17 cellular contexts compared by ENCODE assay signal in genomic region chr1:172918478-172918877, GRCh38.
DNase-seq lines count a peak whose midpoint lies in the region; ATAC-seq, FAIRE-seq and TF ChIP-seq lines count a peak whose summit lies in the region.
"Had no signal": no experiment of that assay in that cellular context is flagged by ENCODE, and none has a peak within 500 bp of the region (broad histone marks: within the 10 kb centered on the region; RNA-seq: fewer than 3 reads in every experiment).

No MANE protein-coding gene starts in this region.

- H4K91ac ChIP-seq in IMR-90 (ENCODE audit: insufficient read depth, low read depth, low read length) = peak overlapping the region; percentile 99

- H3K9ac ChIP-seq in IMR-90 (ENCODE audit: low read depth, low read length) (no peak overlapping the region), keratinocyte (ENCODE audit: control insufficient read depth, extremely low read depth, insufficient read depth, low read length) (no peak overlapping the region)

- DNase-seq in IMR-90 (no peak), keratinocyte (ENCODE audit: low read depth, low spot score) (no peak)
- DNase-seq: NCI-H1048, NCI-H146, NCI-H2081 treated with DMSO at 0.1 percent for 48 hours, NCI-H345, NCI-H748 treated with DMSO at 0.1 percent for 48 hours, SHP77 had no signal

- H2BK20ac ChIP-seq in IMR-90 (ENCODE audit: low read depth, low read length) = peak overlapping the region; percentile 97

- no peaks in the 10 kb centered on the region for H3K36me3 ChIP-seq in IMR-90 (ENCODE audit: control insufficient read depth, insufficient read depth, low read length)
- H3K36me3 ChIP-seq in keratinocyte (ENCODE audit: control insufficient read depth in 2 of 2, extremely low read depth in 1 of 2, insufficient read depth in 2 of 2, low read length in 2 of 2) = no peaks in the 10 kb centered on the region
- H3K36me3 ChIP-seq: HAP-1 had no signal

- H3K9me3 ChIP-seq in IMR-90 (ENCODE audit: control insufficient read depth, insufficient read depth, low read length) = no peaks in the 10 kb centered on the region
- peaks cover under 1% of the 10 kb centered on the region for H3K9me3 ChIP-seq in keratinocyte (ENCODE audit: control insufficient read depth, low read depth, low read length)
- H3K9me3 ChIP-seq: HAP-1 had no signal

- CTCF ChIA-PET in IMR-90 (lab: Yijun Ruan, JAX) = interaction anchor here (1.2 to 1.6 kb wide), 3 partner anchors 10 to 199 kb away, joined by 3 to 8 read pairs (median 5); no protein-coding TSS in a partner anchor

- WGBS in IMR-90 (ENCODE audit: extremely low coverage in 2 of 2, insufficient read length in 1 of 2), 2 experiments = no CpG with 5 or more reads among the region's 2 CpGs

- peak overlapping the region; percentile 100 for H2BK5ac ChIP-seq in IMR-90 (ENCODE audit: low read depth, low read length, poor library complexity, severe bottlenecking)

- H3K4me3 ChIP-seq in IMR-90 (ENCODE audit: insufficient read depth, low read depth, low read length) (no peak overlapping the region), keratinocyte (ENCODE audit: control insufficient read depth in 2 of 3, extremely low read depth in 1 of 3, insufficient read depth in 2 of 3, low read depth in 1 of 3, low read length in 3 of 3) (no peak overlapping the region)
- H3K4me3 ChIP-seq: HAP-1, K562 had no signal

- H3K79me1 ChIP-seq in IMR-90 (ENCODE audit: low read depth in 1 of 2, low read length in 2 of 2) = peaks cover 0 to 25% of the 10 kb centered on the region in 2 experiments; a peak in 2 of 4 replicates

- peak overlapping the region; percentile 96 to 97 for H4K8ac ChIP-seq in IMR-90 (ENCODE audit: low read depth in 2 of 2, low read length in 2 of 2)

- peak overlapping the region; percentile 100 for H3K18ac ChIP-seq in IMR-90 (ENCODE audit: low read depth, low read length)

- FAIRE-seq in keratinocyte (lab: Jason Lieb, UNC) = no peak
- FAIRE-seq: K562 had no signal

- H3K27ac ChIP-seq in IMR-90 (ENCODE audit: insufficient read depth, low read length) (peak overlapping the region; percentile 93; the same call in 1 of the 2 replicates), keratinocyte (ENCODE audit: control insufficient read depth, insufficient read depth, low read length) (peak overlapping the region; percentile 42)
- H3K27ac ChIP-seq: C4-2B, HL-60 had no signal

- BruUV-seq in IMR-90 (replicated peaks; lab: Mats Ljungman, UMichigan) = no TSS peak

- TF ChIP-seq POLR2A in IMR-90 (IDR thresholded peaks at IDR 0.05; ENCODE audit: low read depth, low read length) = no peak

- in situ Hi-C loops in IMR-90 (cut with MboI; ENCODE audit: low sequenced_read_pairs) = no loop called here

- peak overlapping the region; percentile 99 for H2BK120ac ChIP-seq in IMR-90 (ENCODE audit: low read depth, low read length)

- POLR2A ChIA-PET in IMR-90 (lab: Charles Lee; ENCODE audit: unreplicated experiment) = interaction anchor here (0.6 to 1.5 kb wide), 4 partner anchors 9 to 950 kb away, joined by 3 to 5 read pairs (median 4); partner anchors contain the start of gene ZBTB37

- H3K14ac ChIP-seq in IMR-90 (replicated peaks; ENCODE audit: low read depth, low read length) = peak overlapping the region; percentile 93

- H2AK9ac ChIP-seq in IMR-90 (replicated peaks; ENCODE audit: low read depth, low read length, poor library complexity) = no peak overlapping the region

- peak overlapping the region; percentile 100; the same call in 1 of the 2 replicates for H4K5ac ChIP-seq in IMR-90 (ENCODE audit: low read depth, low read length)

- H3K4me2 ChIP-seq in IMR-90 (ENCODE audit: low read depth, low read length) (no peak overlapping the region), keratinocyte (ENCODE audit: control insufficient read depth, extremely low read depth, insufficient read depth, low read depth, low read length) (peak overlapping the region; percentile 83)

- peaks cover 25% of the 10 kb centered on the region for H3K4me1 ChIP-seq in IMR-90 (ENCODE audit: control insufficient read depth, insufficient read depth, low read length)
- H3K4me1 ChIP-seq in keratinocyte (ENCODE audit: control insufficient read depth, extremely low read depth, insufficient read depth, low read length) = peaks cover 44% of the 10 kb centered on the region
- H3K4me1 ChIP-seq: HAP-1 had no signal

- intact Hi-C loops in IMR-90 (cut with micrococcal nuclease) = no loop called here

- H2AFZ ChIP-seq in IMR-90 (replicated peaks; ENCODE audit: low read length, poor library complexity) (no peak overlapping the region), keratinocyte (ENCODE audit: control insufficient read depth, low read length) (no peak overlapping the region)

- TF ChIP-seq CTCF in IMR-90 (conservative IDR thresholded peaks at IDR 0.05; ENCODE audit: low read depth, low read length) (no peak), keratinocyte (optimal IDR thresholded peaks at IDR 0.05 in 1 of 3, IDR thresholded peaks at IDR 0.05 in 1 of 3, conservative IDR thresholded peaks at IDR 0.05 in 1 of 3; ENCODE audit: extremely low read depth in 1 of 3, insufficient read depth in 2 of 3, low read length in 3 of 3) (no peak)

- H4K20me1 ChIP-seq in IMR-90 (ENCODE audit: insufficient read depth, low read length) (no peaks in the 10 kb centered on the region), keratinocyte (ENCODE audit: control insufficient read depth, extremely low read depth, insufficient read depth, low read length) (no peaks in the 10 kb centered on the region)

- dilution Hi-C loops in IMR-90 (cut with HindIII; ENCODE audit: low sequenced_read_pairs, unreplicated experiment) (no loop called here), keratinocyte (cut with MboI; ENCODE audit: extremely low pct_ligation_motif_present, low sequenced_read_pairs) (no loop called here)

- peak overlapping the region; percentile 90 for H3K56ac ChIP-seq in IMR-90 (ENCODE audit: extremely low read depth, insufficient read depth, low read length)

- H3K79me2 ChIP-seq in keratinocyte (ENCODE audit: control insufficient read depth, insufficient read depth, low read length) = no peaks in the 10 kb centered on the region

- peak overlapping the region; percentile 99; the same call in 1 of the 2 replicates for H2AK5ac ChIP-seq in IMR-90 (ENCODE audit: low read depth, low read length)

- ATAC-seq in IMR-90 (ENCODE audit: low read depth) = no peak
- ATAC-seq in SK-N-SH treated with all-trans-retinoic acid at 6 μM for 48 hours = peak; percentile 56
- ATAC-seq in GM19395 (IDR thresholded peaks at IDR 0.05; ENCODE audit: unreplicated experiment) = no peak
- ATAC-seq in GM21360 (IDR thresholded peaks at IDR 0.05; ENCODE audit: unreplicated experiment) = no peak
- ATAC-seq in HG03521 (IDR thresholded peaks at IDR 0.05; ENCODE audit: unreplicated experiment) = no peak
- ATAC-seq in HG03139 (IDR thresholded peaks at IDR 0.05; ENCODE audit: unreplicated experiment) = no peak
- ATAC-seq: K562 had no signal

- peak overlapping the region; percentile 98 for H2BK15ac ChIP-seq in IMR-90 (ENCODE audit: low read depth, low read length)

- peaks cover 15% of the 10 kb centered on the region for H3K9me1 ChIP-seq in IMR-90 (ENCODE audit: insufficient read depth, low read length)
- H3K9me1 ChIP-seq in keratinocyte (ENCODE audit: control insufficient read depth, extremely low read depth, insufficient read depth, low read length) = no peaks in the 10 kb centered on the region

- no peak for TF ChIP-seq RAD21 in IMR-90 (IDR thresholded peaks at IDR 0.05; ENCODE audit: low read length)

- peak overlapping the region; percentile 90; the same call in 1 of the 2 replicates for H3K23ac ChIP-seq in IMR-90 (ENCODE audit: low read depth, low read length)

- no peaks in the 10 kb centered on the region for H3K27me3 ChIP-seq in IMR-90 (ENCODE audit: control insufficient read depth, insufficient read depth, low read length)
- no peaks in the 10 kb centered on the region for H3K27me3 ChIP-seq in keratinocyte (ENCODE audit: control insufficient read depth, extremely low read depth, insufficient read depth, low read length)

- peak overlapping the region; percentile 99 for H3K4ac ChIP-seq in IMR-90 (ENCODE audit: low read depth, low read length)

TF ChIP-seq in IMR-90, 13 proteins besides CTCF, POLR2A, EP300 and RAD21 (continues in another document):
- no peak for TF ChIP-seq CHD1 (IDR thresholded peaks at IDR 0.05; ENCODE audit: low read depth, low read length)
- no peak for TF ChIP-seq MAZ (IDR thresholded peaks at IDR 0.05; ENCODE audit: borderline replicate concordance, low read depth, low read length)
- no peak for TF ChIP-seq NFE2L2 (IDR thresholded peaks at IDR 0.05; ENCODE audit: low read depth, low read length)
- no peak for TF ChIP-seq CEBPB (IDR thresholded peaks at IDR 0.05; ENCODE audit: low read depth, low read length)
- no peak for TF ChIP-seq MXI1 (IDR thresholded peaks at IDR 0.05; ENCODE audit: borderline replicate concordance, low read depth, low read length)
- no peak for TF ChIP-seq USF2 (IDR thresholded peaks at IDR 0.05; ENCODE audit: low read depth, low read length)
- TF ChIP-seq MAFK (IDR thresholded peaks at IDR 0.05; ENCODE audit: low read depth, low read length) = no peak

TF ChIP-seq in SK-N-SH treated with all-trans-retinoic acid at 6 μM for 48 hours, 23 proteins besides CTCF, POLR2A, EP300 and RAD21 (continues in another document):
- TF ChIP-seq CSRNP3 (CRISPR knock-in tag; IDR thresholded peaks at IDR 0.05) (no peak), ZC3H10 (CRISPR knock-in tag; IDR thresholded peaks at IDR 0.05) (no peak), RARB (CRISPR knock-in tag; IDR thresholded peaks at IDR 0.05) (no peak), ZFP30 (CRISPR knock-in tag; IDR thresholded peaks at IDR 0.05) (no peak)
